Comparison of ENCODE assay signal across 1 cellular context in genomic region chr4:158722917-158723793, GRCh38.
TF ChIP-seq lines count a peak whose summit lies in the region.

Gene PPID, minus strand, starts transcription at chr4:158723396. Its CDS starts 108 bp downstream, at chr4:158723288.

TF ChIP-seq in K562, 482 proteins besides CTCF, POLR2A, EP300 and RAD21 (continued from another document and continues in another):
- TF ChIP-seq, protein P1, sequence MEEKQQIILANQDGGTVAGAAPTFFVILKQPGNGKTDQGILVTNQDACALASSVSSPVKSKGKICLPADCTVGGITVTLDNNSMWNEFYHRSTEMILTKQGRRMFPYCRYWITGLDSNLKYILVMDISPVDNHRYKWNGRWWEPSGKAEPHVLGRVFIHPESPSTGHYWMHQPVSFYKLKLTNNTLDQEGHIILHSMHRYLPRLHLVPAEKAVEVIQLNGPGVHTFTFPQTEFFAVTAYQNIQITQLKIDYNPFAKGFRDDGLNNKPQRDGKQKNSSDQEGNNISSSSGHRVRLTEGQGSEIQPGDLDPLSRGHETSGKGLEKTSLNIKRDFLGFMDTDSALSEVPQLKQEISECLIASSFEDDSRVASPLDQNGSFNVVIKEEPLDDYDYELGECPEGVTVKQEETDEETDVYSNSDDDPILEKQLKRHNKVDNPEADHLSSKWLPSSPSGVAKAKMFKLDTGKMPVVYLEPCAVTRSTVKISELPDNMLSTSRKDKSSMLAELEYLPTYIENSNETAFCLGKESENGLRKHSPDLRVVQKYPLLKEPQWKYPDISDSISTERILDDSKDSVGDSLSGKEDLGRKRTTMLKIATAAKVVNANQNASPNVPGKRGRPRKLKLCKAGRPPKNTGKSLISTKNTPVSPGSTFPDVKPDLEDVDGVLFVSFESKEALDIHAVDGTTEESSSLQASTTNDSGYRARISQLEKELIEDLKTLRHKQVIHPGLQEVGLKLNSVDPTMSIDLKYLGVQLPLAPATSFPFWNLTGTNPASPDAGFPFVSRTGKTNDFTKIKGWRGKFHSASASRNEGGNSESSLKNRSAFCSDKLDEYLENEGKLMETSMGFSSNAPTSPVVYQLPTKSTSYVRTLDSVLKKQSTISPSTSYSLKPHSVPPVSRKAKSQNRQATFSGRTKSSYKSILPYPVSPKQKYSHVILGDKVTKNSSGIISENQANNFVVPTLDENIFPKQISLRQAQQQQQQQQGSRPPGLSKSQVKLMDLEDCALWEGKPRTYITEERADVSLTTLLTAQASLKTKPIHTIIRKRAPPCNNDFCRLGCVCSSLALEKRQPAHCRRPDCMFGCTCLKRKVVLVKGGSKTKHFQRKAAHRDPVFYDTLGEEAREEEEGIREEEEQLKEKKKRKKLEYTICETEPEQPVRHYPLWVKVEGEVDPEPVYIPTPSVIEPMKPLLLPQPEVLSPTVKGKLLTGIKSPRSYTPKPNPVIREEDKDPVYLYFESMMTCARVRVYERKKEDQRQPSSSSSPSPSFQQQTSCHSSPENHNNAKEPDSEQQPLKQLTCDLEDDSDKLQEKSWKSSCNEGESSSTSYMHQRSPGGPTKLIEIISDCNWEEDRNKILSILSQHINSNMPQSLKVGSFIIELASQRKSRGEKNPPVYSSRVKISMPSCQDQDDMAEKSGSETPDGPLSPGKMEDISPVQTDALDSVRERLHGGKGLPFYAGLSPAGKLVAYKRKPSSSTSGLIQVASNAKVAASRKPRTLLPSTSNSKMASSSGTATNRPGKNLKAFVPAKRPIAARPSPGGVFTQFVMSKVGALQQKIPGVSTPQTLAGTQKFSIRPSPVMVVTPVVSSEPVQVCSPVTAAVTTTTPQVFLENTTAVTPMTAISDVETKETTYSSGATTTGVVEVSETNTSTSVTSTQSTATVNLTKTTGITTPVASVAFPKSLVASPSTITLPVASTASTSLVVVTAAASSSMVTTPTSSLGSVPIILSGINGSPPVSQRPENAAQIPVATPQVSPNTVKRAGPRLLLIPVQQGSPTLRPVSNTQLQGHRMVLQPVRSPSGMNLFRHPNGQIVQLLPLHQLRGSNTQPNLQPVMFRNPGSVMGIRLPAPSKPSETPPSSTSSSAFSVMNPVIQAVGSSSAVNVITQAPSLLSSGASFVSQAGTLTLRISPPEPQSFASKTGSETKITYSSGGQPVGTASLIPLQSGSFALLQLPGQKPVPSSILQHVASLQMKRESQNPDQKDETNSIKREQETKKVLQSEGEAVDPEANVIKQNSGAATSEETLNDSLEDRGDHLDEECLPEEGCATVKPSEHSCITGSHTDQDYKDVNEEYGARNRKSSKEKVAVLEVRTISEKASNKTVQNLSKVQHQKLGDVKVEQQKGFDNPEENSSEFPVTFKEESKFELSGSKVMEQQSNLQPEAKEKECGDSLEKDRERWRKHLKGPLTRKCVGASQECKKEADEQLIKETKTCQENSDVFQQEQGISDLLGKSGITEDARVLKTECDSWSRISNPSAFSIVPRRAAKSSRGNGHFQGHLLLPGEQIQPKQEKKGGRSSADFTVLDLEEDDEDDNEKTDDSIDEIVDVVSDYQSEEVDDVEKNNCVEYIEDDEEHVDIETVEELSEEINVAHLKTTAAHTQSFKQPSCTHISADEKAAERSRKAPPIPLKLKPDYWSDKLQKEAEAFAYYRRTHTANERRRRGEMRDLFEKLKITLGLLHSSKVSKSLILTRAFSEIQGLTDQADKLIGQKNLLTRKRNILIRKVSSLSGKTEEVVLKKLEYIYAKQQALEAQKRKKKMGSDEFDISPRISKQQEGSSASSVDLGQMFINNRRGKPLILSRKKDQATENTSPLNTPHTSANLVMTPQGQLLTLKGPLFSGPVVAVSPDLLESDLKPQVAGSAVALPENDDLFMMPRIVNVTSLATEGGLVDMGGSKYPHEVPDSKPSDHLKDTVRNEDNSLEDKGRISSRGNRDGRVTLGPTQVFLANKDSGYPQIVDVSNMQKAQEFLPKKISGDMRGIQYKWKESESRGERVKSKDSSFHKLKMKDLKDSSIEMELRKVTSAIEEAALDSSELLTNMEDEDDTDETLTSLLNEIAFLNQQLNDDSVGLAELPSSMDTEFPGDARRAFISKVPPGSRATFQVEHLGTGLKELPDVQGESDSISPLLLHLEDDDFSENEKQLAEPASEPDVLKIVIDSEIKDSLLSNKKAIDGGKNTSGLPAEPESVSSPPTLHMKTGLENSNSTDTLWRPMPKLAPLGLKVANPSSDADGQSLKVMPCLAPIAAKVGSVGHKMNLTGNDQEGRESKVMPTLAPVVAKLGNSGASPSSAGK (IDR thresholded peaks at IDR 0.05) = peak; percentile 97
- peak; percentile 23 for TF ChIP-seq NEUROD1 (IDR thresholded peaks at IDR 0.05; ENCODE audit: borderline replicate concordance, low read depth, low read length, partially characterized antibody)
- TF ChIP-seq RBM22 (IDR thresholded peaks at IDR 0.05; ENCODE audit: low read depth, low read length, poor library complexity, severe bottlenecking) = no peak
- TF ChIP-seq ETV1 (tag; conservative IDR thresholded peaks at IDR 0.05; ENCODE audit: low read depth) = peak; percentile 96
- peak; percentile 96 for TF ChIP-seq ETV5 (CRISPR knock-in tag; IDR thresholded peaks at IDR 0.05; ENCODE audit: low read depth)
- peak; percentile 76 for TF ChIP-seq POLR2B (IDR thresholded peaks at IDR 0.05; ENCODE audit: low read depth, partially characterized antibody)
- no peak for TF ChIP-seq ZBTB7A (IDR thresholded peaks at IDR 0.05; ENCODE audit: borderline replicate concordance, control insufficient read depth, low read depth, low read length)
- peak; percentile 95 for TF ChIP-seq EP400 (IDR thresholded peaks at IDR 0.05)
- no peak for TF ChIP-seq DACH1 (IDR thresholded peaks at IDR 0.05; ENCODE audit: partially characterized antibody)
- no peak for TF ChIP-seq ZNF77 (CRISPR knock-in tag; IDR thresholded peaks at IDR 0.05)
- TF ChIP-seq ESRRB (CRISPR knock-in tag; IDR thresholded peaks at IDR 0.05; ENCODE audit: borderline replicate concordance) = no peak
- peak; percentile 60 for TF ChIP-seq ATF7 (IDR thresholded peaks at IDR 0.05)
- 0 out of 2 replicates have a peak, but pooled peaks have one; percentile 12 for TF ChIP-seq ZNF316 (IDR thresholded peaks at IDR 0.05)
- TF ChIP-seq KAT8 (IDR thresholded peaks at IDR 0.05; ENCODE audit: low read depth) = no peak
- TF ChIP-seq, protein P2, sequence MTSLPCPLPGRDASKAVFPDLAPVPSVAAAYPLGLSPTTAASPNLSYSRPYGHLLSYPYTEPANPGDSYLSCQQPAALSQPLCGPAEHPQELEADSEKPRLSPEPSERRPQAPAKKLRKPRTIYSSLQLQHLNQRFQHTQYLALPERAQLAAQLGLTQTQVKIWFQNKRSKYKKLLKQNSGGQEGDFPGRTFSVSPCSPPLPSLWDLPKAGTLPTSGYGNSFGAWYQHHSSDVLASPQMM (CRISPR knock-in tag; IDR thresholded peaks at IDR 0.05) = no peak
- TF ChIP-seq ZNF347 (CRISPR knock-in tag; IDR thresholded peaks at IDR 0.05; ENCODE audit: low read depth) = no peak
- peak; percentile 67 to 74; a peak in 3 of 4 replicates for TF ChIP-seq SIN3A (IDR thresholded peaks at IDR 0.05; ENCODE audit: borderline replicate concordance in 2 of 2, control insufficient read depth in 1 of 2, low read depth in 2 of 2, low read length in 2 of 2)
- TF ChIP-seq REST (CRISPR knock-in tag; IDR thresholded peaks at IDR 0.05; ENCODE audit: low read depth) = no peak
- no peak for TF ChIP-seq ARID2 (IDR thresholded peaks at IDR 0.05)
- TF ChIP-seq KDM2B (CRISPR knock-in tag; IDR thresholded peaks at IDR 0.05) = no peak
- no peak for TF ChIP-seq MECOM (CRISPR knock-in tag; IDR thresholded peaks at IDR 0.05)
- TF ChIP-seq SIX5 (IDR thresholded peaks at IDR 0.05; ENCODE audit: borderline replicate concordance in 1 of 2, insufficient read depth in 1 of 2, low read depth in 1 of 2, low read length in 2 of 2) = peak in 1 of 2 experiments; percentile 21; a peak in 1 of 4 replicates
- TF ChIP-seq CBX5 (IDR thresholded peaks at IDR 0.05; ENCODE audit: borderline replicate concordance, low read depth) = no peak; the same call in 1 of the 2 replicates
- peak; percentile 58 for TF ChIP-seq BHLHE40 (IDR thresholded peaks at IDR 0.05; ENCODE audit: low read length)
- 0 out of 2 replicates have a peak, but pooled peaks have one; percentile 18 for TF ChIP-seq RAD51 (IDR thresholded peaks at IDR 0.05; ENCODE audit: borderline replicate concordance, low read depth)
- no peak for TF ChIP-seq NR2C1 (IDR thresholded peaks at IDR 0.05)
- peak; percentile 44; the same call in 1 of the 2 replicates for TF ChIP-seq NR2C1 (tag; IDR thresholded peaks at IDR 0.05)
- TF ChIP-seq SMARCE1 (IDR thresholded peaks at IDR 0.05) = no peak
- no peak for TF ChIP-seq EZH2 (IDR thresholded peaks at IDR 0.05; ENCODE audit: borderline replicate concordance, low read depth, low read length)
- no peak for TF ChIP-seq YBX1 (IDR thresholded peaks at IDR 0.05)
- TF ChIP-seq CREM (IDR thresholded peaks at IDR 0.05; ENCODE audit: low read depth) = peak; percentile 70
- TF ChIP-seq, protein P3, sequence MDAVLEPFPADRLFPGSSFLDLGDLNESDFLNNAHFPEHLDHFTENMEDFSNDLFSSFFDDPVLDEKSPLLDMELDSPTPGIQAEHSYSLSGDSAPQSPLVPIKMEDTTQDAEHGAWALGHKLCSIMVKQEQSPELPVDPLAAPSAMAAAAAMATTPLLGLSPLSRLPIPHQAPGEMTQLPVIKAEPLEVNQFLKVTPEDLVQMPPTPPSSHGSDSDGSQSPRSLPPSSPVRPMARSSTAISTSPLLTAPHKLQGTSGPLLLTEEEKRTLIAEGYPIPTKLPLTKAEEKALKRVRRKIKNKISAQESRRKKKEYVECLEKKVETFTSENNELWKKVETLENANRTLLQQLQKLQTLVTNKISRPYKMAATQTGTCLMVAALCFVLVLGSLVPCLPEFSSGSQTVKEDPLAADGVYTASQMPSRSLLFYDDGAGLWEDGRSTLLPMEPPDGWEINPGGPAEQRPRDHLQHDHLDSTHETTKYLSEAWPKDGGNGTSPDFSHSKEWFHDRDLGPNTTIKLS (IDR thresholded peaks at IDR 0.05; ENCODE audit: borderline replicate concordance, low read depth) = peak; percentile 55; the same call in 1 of the 2 replicates
- no peak for TF ChIP-seq OTX1 (CRISPR knock-in tag; IDR thresholded peaks at IDR 0.05)
- TF ChIP-seq BDP1 (IDR thresholded peaks at IDR 0.05; ENCODE audit: insufficient read depth, insufficient read length) = no peak
- peak; percentile 72 for TF ChIP-seq MXD1 (CRISPR knock-in tag; IDR thresholded peaks at IDR 0.05; ENCODE audit: borderline replicate concordance, poor library complexity, severe bottlenecking)
- no peak for TF ChIP-seq ZNF695 (CRISPR knock-in tag; IDR thresholded peaks at IDR 0.05)
- TF ChIP-seq FOXP4 (CRISPR knock-in tag; IDR thresholded peaks at IDR 0.05; ENCODE audit: borderline replicate concordance) = peak; percentile 88
- TF ChIP-seq EGR1 (conservative IDR thresholded peaks at IDR 0.05) = peak; percentile 41
- TF ChIP-seq BRD9 (IDR thresholded peaks at IDR 0.05; ENCODE audit: low read depth, partially characterized antibody) = no peak
- peak; percentile 48 for TF ChIP-seq CREB1 (IDR thresholded peaks at IDR 0.05)
- peak; percentile 75 for TF ChIP-seq CREB1 (CRISPR knock-in tag; IDR thresholded peaks at IDR 0.05)
- no peak for TF ChIP-seq HNRNPL (IDR thresholded peaks at IDR 0.05; ENCODE audit: low read depth, low read length)
- 0 out of 2 replicates have a peak, but pooled peaks have one; percentile 29 for TF ChIP-seq ZBED1 (IDR thresholded peaks at IDR 0.05)
